In genomic region chr12:46934374-46935111, GRCh38 we compare ENCODE assay signal across 1 cellular context.
A peak's percentile ranks its signal among the peaks of the same experiment; 100 is the strongest.
TF ChIP-seq lines count a peak whose summit lies in the region.

No MANE protein-coding gene starts in this region.

TF ChIP-seq in HepG2, 621 proteins besides CTCF, POLR2A, EP300 and RAD21 (continued from another document and continues in another):
- peak; percentile 36; the same call in 1 of the 2 replicates for TF ChIP-seq THAP11 (CRISPR knock-in tag; IDR thresholded peaks at IDR 0.05)
- no peak for TF ChIP-seq MXI1 (IDR thresholded peaks at IDR 0.05; ENCODE audit: borderline replicate concordance, low read depth, low read length)
- TF ChIP-seq ZNF354B (CRISPR knock-in tag; IDR thresholded peaks at IDR 0.05): no peak
- no peak for TF ChIP-seq HINFP (CRISPR knock-in tag; IDR thresholded peaks at IDR 0.05; ENCODE audit: low read depth)
- TF ChIP-seq IRF2 (CRISPR knock-in tag; IDR thresholded peaks at IDR 0.05): 0 out of 2 replicates have a peak, but pooled peaks have one; percentile 36
- no peak for TF ChIP-seq XBP1 (CRISPR knock-in tag; IDR thresholded peaks at IDR 0.05)
- no peak for TF ChIP-seq MXD4 (CRISPR knock-in tag; IDR thresholded peaks at IDR 0.05)
- TF ChIP-seq TCF7 (IDR thresholded peaks at IDR 0.05; ENCODE audit: low read depth): peak; percentile 87
- no peak for TF ChIP-seq ZNF672 (CRISPR knock-in tag; IDR thresholded peaks at IDR 0.05)
- peak; percentile 16; the same call in 1 of the 2 replicates for TF ChIP-seq TBX3 (IDR thresholded peaks at IDR 0.05; ENCODE audit: borderline replicate concordance)
- no peak for TF ChIP-seq LRRFIP1 (CRISPR knock-in tag; conservative IDR thresholded peaks at IDR 0.05)
- no peak for TF ChIP-seq ARID4A (CRISPR knock-in tag; IDR thresholded peaks at IDR 0.05; ENCODE audit: borderline replicate concordance)
- TF ChIP-seq KLF11 (CRISPR knock-in tag; IDR thresholded peaks at IDR 0.05): no peak
- no peak for TF ChIP-seq ZBTB10 (CRISPR knock-in tag; IDR thresholded peaks at IDR 0.05; ENCODE audit: borderline replicate concordance)
- TF ChIP-seq ZNF446 (CRISPR knock-in tag; IDR thresholded peaks at IDR 0.05): no peak
- peak; percentile 70; the same call in 1 of the 2 replicates for TF ChIP-seq KDM1A (CRISPR knock-in tag; IDR thresholded peaks at IDR 0.05)
- TF ChIP-seq PCBP1 (IDR thresholded peaks at IDR 0.05; ENCODE audit: borderline replicate concordance, low read depth, low read length): no peak
- no peak for TF ChIP-seq ZNF607 (CRISPR knock-in tag; IDR thresholded peaks at IDR 0.05; ENCODE audit: borderline replicate concordance)
- TF ChIP-seq ZNF891 (CRISPR knock-in tag; IDR thresholded peaks at IDR 0.05): no peak
- TF ChIP-seq PRDM10 (CRISPR knock-in tag; IDR thresholded peaks at IDR 0.05; ENCODE audit: low read depth): 0 out of 2 replicates have a peak, but pooled peaks have one; percentile 33
- TF ChIP-seq FOSL2 (CRISPR knock-in tag; IDR thresholded peaks at IDR 0.05): peak; percentile 69
- TF ChIP-seq CCAR2 (optimal IDR thresholded peaks at IDR 0.05; ENCODE audit: low read depth, low read length): no peak
- TF ChIP-seq TEAD3 (CRISPR knock-in tag; optimal IDR thresholded peaks at IDR 0.05; ENCODE audit: borderline replicate concordance): peak; percentile 79
- peak; percentile 47; the same call in 1 of the 2 replicates for TF ChIP-seq GATAD2A (CRISPR knock-in tag; IDR thresholded peaks at IDR 0.05)
- TF ChIP-seq ZNF660 (CRISPR knock-in tag; IDR thresholded peaks at IDR 0.05; ENCODE audit: borderline replicate concordance, low read depth): no peak
- peak; percentile 47; the same call in 1 of the 2 replicates for TF ChIP-seq HNF4A (CRISPR knock-in tag; IDR thresholded peaks at IDR 0.05)
- no peak for TF ChIP-seq ZNF615 (CRISPR knock-in tag; IDR thresholded peaks at IDR 0.05; ENCODE audit: borderline replicate concordance)
- TF ChIP-seq ZNF318 (CRISPR knock-in tag; IDR thresholded peaks at IDR 0.05): no peak
- no peak for TF ChIP-seq ZNF598 (CRISPR knock-in tag; IDR thresholded peaks at IDR 0.05; ENCODE audit: borderline replicate concordance)
- no peak for TF ChIP-seq HDAC6 (IDR thresholded peaks at IDR 0.05; ENCODE audit: low read depth, low read length)
- TF ChIP-seq TMF1 (CRISPR knock-in tag; IDR thresholded peaks at IDR 0.05; ENCODE audit: low read depth): no peak
- TF ChIP-seq ZNF513 (CRISPR knock-in tag; conservative IDR thresholded peaks at IDR 0.05): no peak
